In the genomic region with DNA sequence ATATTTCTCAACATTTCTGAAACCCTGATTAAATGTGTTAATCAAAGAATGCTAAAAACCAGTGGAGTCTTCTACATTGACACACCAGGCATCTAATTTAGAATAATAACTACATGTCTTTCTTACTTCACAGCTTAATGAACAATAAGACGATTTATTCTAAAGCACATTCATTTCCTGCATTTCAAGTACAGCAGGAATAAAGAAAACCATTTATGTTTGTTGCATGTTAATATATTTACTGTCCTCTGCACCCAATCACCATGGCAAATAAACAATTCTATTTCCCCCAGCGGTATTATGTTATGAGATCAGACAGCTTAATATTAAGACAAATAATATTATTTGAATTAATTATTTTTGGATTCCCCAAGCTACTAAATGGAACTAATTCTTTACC, we compare ENCODE assay signal across 22 cellular contexts.
"Had no signal": no experiment of that assay in that cellular context is flagged by ENCODE, and none has a peak within 500 bp of the region (broad histone marks: within the 10 kb centered on the region; RNA-seq: fewer than 3 reads in every experiment).

No MANE protein-coding gene starts in this region.

- H3K4me3 Mint-ChIP-seq: endodermal cell; mesothelial cell of epicardium; naive B cell; naive thymus-derived CD8-positive, alpha-beta T cell had no signal

- H3K4me1 ChIP-seq: esophagus muscularis mucosa, foreskin keratinocyte, gastrocnemius medialis, heart right ventricle, left lung, lower lobe of right lung had no signal

- H3K9me3 ChIP-seq: esophagus muscularis mucosa, gastrocnemius medialis, lower lobe of right lung had no signal

- H3K27me3 Mint-ChIP-seq: naive B cell; naive thymus-derived CD8-positive, alpha-beta T cell had no signal

- H3K4me3 ChIP-seq: coronary artery, dorsolateral prefrontal cortex, esophagus muscularis mucosa, gastrocnemius medialis, heart right ventricle, left lung, lower lobe of right lung, mucosa of descending colon had no signal

- H3K9me3 Mint-ChIP-seq: mesothelial cell of epicardium had no signal

- H3K36me3 ChIP-seq: esophagus muscularis mucosa, gastrocnemius medialis, heart right ventricle, left lung, lower lobe of right lung had no signal

- H3K27ac ChIP-seq: coronary artery, dorsolateral prefrontal cortex, esophagus muscularis mucosa, foreskin keratinocyte, gastrocnemius medialis, heart right ventricle, left lung, lower lobe of right lung had no signal

- H3K4me1 Mint-ChIP-seq: endodermal cell; mesothelial cell of epicardium; naive B cell; naive thymus-derived CD8-positive, alpha-beta T cell had no signal

- H3K27me3 ChIP-seq: dorsolateral prefrontal cortex, esophagus muscularis mucosa, foreskin keratinocyte, gastrocnemius medialis, heart right ventricle, left lung had no signal

- ATAC-seq: foreskin keratinocyte; gastrocnemius medialis; heart right ventricle; left cardiac atrium; left lung; left ventricle myocardium superior; lower lobe of right lung; mucosa of descending colon; naive thymus-derived CD8-positive, alpha-beta T cell had no signal

- H3K36me3 Mint-ChIP-seq: mesothelial cell of epicardium; naive B cell; naive thymus-derived CD8-positive, alpha-beta T cell had no signal

- DNase-seq: dermis blood vessel endothelial cell; dorsolateral prefrontal cortex; effector CD4-positive, alpha-beta T cell; effector memory CD4-positive, alpha-beta T cell; endodermal cell; foreskin keratinocyte; gastrocnemius medialis; glutamatergic neuron; head of caudate nucleus; heart right ventricle; hippocampal formation; left cardiac atrium; left lung; left ventricle myocardium superior; lower lobe of right lung; mesenchymal stem cell; mucosa of descending colon; naive B cell; naive thymus-derived CD8-positive, alpha-beta T cell had no signal

- H3K27ac Mint-ChIP-seq: endodermal cell; mesothelial cell of epicardium; naive B cell; naive thymus-derived CD8-positive, alpha-beta T cell had no signal
